Comparison of ENCODE assay signal across 26 cellular contexts in genomic region chr12:82530394-82530793, GRCh38.
"Had no signal": no experiment of that assay in that cellular context is flagged by ENCODE, and none has a peak within 500 bp of the region (broad histone marks: within the 10 kb centered on the region; RNA-seq: fewer than 3 reads in every experiment).

No MANE protein-coding gene starts in this region.

- H3K4me3 ChIP-seq: colonic mucosa, coronary artery, dorsolateral prefrontal cortex, esophagus muscularis mucosa, esophagus squamous epithelium, gastrocnemius medialis, gastroesophageal sphincter, heart left ventricle had no signal

- FAIRE-seq: colon, endometrium, endothelial cell of umbilical vein, frontal cortex had no signal

- H3K27ac ChIP-seq: colonic mucosa, coronary artery, epithelial cell of prostate, esophagus muscularis mucosa, esophagus squamous epithelium, foreskin keratinocyte, gastrocnemius medialis, gastroesophageal sphincter, heart left ventricle had no signal

- ATAC-seq: effector memory CD8-positive, alpha-beta T cell; esophagus mucosa; foreskin keratinocyte; gastrocnemius medialis; gastroesophageal sphincter; heart left ventricle had no signal

- H3K36me3 ChIP-seq: colonic mucosa, esophagus muscularis mucosa, esophagus squamous epithelium, gastrocnemius medialis, gastroesophageal sphincter, heart left ventricle had no signal

- DNase-seq: colonic mucosa; cortex of kidney; dorsolateral prefrontal cortex; effector CD4-positive, alpha-beta T cell; effector CD8-positive, alpha-beta T cell; effector memory CD4-positive, alpha-beta T cell; effector memory CD8-positive, alpha-beta T cell; endodermal cell; erythroblast; esophagus squamous epithelium; foreskin fibroblast; foreskin keratinocyte; foreskin melanocyte; gastrocnemius medialis; glutamatergic neuron; head of caudate nucleus; heart left ventricle had no signal

- H3K4me1 ChIP-seq: colonic mucosa, esophagus muscularis mucosa, esophagus squamous epithelium, foreskin keratinocyte, gastrocnemius medialis, gastroesophageal sphincter, heart left ventricle had no signal

- H3K27me3 ChIP-seq: colonic mucosa, dorsolateral prefrontal cortex, esophagus muscularis mucosa, esophagus squamous epithelium, foreskin keratinocyte, gastrocnemius medialis, gastroesophageal sphincter, heart left ventricle had no signal

- H3K9me3 ChIP-seq: colonic mucosa, esophagus muscularis mucosa, esophagus squamous epithelium, gastrocnemius medialis, gastroesophageal sphincter had no signal
